Comparison of ENCODE assay signal across 15 cellular contexts in the genomic region with DNA sequence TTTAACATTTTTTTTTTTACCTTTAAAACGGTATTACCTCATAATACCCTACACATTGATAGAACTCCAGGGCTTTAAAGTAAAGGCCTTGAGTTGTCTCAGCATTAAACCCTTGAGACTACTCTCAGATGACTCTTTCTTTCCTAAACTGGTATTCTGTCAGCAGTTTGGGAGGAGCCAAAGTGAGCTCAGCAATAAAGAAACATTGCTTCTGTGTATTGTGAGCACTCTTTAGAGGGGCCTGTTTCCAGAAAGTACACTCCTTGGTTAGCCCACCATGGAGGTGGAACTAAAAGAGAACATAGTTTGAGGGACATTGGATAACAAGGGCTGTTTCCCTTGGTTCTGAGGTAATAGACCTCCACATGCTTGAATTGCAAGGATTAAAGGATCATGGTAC. TPM values are rescaled to one million over a fixed set of nuclear protein-coding genes. Genes with fewer than 3 reads are reported as not detected.
DNase-seq lines count a peak whose midpoint lies in the region; ATAC-seq and TF ChIP-seq lines count a peak whose summit lies in the region.
"Had no signal": no experiment of that assay in that cellular context is flagged by ENCODE, and none has a peak within 500 bp of the region (broad histone marks: within the 10 kb centered on the region; RNA-seq: fewer than 3 reads in every experiment).

No MANE protein-coding gene starts in this region.

- H3K9me3 Mint-ChIP-seq in activated naive CD4-positive, alpha-beta T cell treated with anti-CD3 and anti-CD28 coated beads, Interleukin-2, amount 50 U/mL, for 24 hours = no peaks in the 10 kb centered on the region
- no peaks in the 10 kb centered on the region for H3K9me3 Mint-ChIP-seq in activated naive CD4-positive, alpha-beta T cell treated with anti-CD3 and anti-CD28 coated beads, Interleukin-2, amount 10 ng/mL, durations not matched to agents 7 days and 5 days
- H3K9me3 Mint-ChIP-seq: naive B cell had no signal

- H3K27me3 Mint-ChIP-seq in activated naive CD4-positive, alpha-beta T cell treated with anti-CD3 and anti-CD28 coated beads, Interleukin-2, amount 50 U/mL, for 24 hours = no peaks in the 10 kb centered on the region
- H3K27me3 Mint-ChIP-seq in activated naive CD4-positive, alpha-beta T cell treated with anti-CD3 and anti-CD28 coated beads, Interleukin-2, amount 10 ng/mL, durations not matched to agents 7 days and 5 days = no peaks in the 10 kb centered on the region
- H3K27me3 Mint-ChIP-seq: naive B cell had no signal

- H4K20me1 ChIP-seq in hepatocyte (ENCODE audit: insufficient read depth, poor library complexity, severe bottlenecking) = peaks cover 76% of the 10 kb centered on the region

- peaks cover 47% of the 10 kb centered on the region for H3K4me1 Mint-ChIP-seq in activated naive CD4-positive, alpha-beta T cell treated with anti-CD3 and anti-CD28 coated beads, Interleukin-2, amount 50 U/mL, for 24 hours
- H3K4me1 Mint-ChIP-seq in activated naive CD4-positive, alpha-beta T cell treated with anti-CD3 and anti-CD28 coated beads, Interleukin-2, amount 10 ng/mL, durations not matched to agents 7 days and 5 days = peaks cover 17% of the 10 kb centered on the region

- no peak for ATAC-seq in HG02981 (IDR thresholded peaks at IDR 0.05; ENCODE audit: unreplicated experiment)
- ATAC-seq in GM18511 (IDR thresholded peaks at IDR 0.05; ENCODE audit: unreplicated experiment) = no peak
- ATAC-seq: sciatic nerve had no signal

- H3K4me2 ChIP-seq in hepatocyte = no peak overlapping the region

- H3K9me3 ChIP-seq in adrenal gland (replicated peaks in 1 of 3) = no peaks in the 10 kb centered on the region
- no peaks in the 10 kb centered on the region for H3K9me3 ChIP-seq in hepatocyte (ENCODE audit: low read depth)
- no peaks in the 10 kb centered on the region for H3K9me3 ChIP-seq in subcutaneous abdominal adipose tissue (ENCODE audit: control insufficient read depth in 5 of 5, low read length in 5 of 5)

- H2AFZ ChIP-seq in hepatocyte = no peak overlapping the region

- WGBS in adrenal gland, 4 donors = 29 to 47% (median 31%) methylated on average over 1 of the region's 1 CpG
- WGBS in hepatocyte (ENCODE audit: low lambda C conversion rate, missing lambda C conversion rate) = 86% methylated on average over 1 of the region's 1 CpG

- peaks cover 51% of the 10 kb centered on the region for H3K79me2 ChIP-seq in hepatocyte

- H3K9me2 ChIP-seq in hepatocyte (replicated peaks; ENCODE audit: insufficient read depth) = no peaks in the 10 kb centered on the region

- intact Hi-C loops in adrenal gland (cut with DNase I) = no loop called here

- H3K36me3 ChIP-seq in adrenal gland (replicated peaks in 1 of 2) (peaks cover 0 to 98% of the 10 kb centered on the region in 2 donors), hepatocyte (replicated peaks; ENCODE audit: insufficient read depth, low read depth) (peaks cover 8% of the 10 kb centered on the region), subcutaneous abdominal adipose tissue (ENCODE audit: control insufficient read depth in 5 of 5, insufficient read depth in 5 of 5, low read length in 5 of 5) (peaks cover 44 to 92% (median 90%) of the 10 kb centered on the region in 5 donors)

- peak overlapping the region in 1 of 5 donors; percentile 22 for H3K9ac ChIP-seq in subcutaneous abdominal adipose tissue (ENCODE audit: low read length in 5 of 5)

- no peaks in the 10 kb centered on the region for H3K27me3 ChIP-seq in adrenal gland
- no peaks in the 10 kb centered on the region for H3K27me3 ChIP-seq in hepatocyte
- H3K27me3 ChIP-seq in subcutaneous abdominal adipose tissue (ENCODE audit: control insufficient read depth in 5 of 5, insufficient read depth in 4 of 5, low read length in 5 of 5) = no peaks in the 10 kb centered on the region

- peaks cover 9% of the 10 kb centered on the region for H3K36me3 Mint-ChIP-seq in activated naive CD4-positive, alpha-beta T cell treated with anti-CD3 and anti-CD28 coated beads, Interleukin-2, amount 50 U/mL, for 24 hours
- peaks cover 70% of the 10 kb centered on the region for H3K36me3 Mint-ChIP-seq in activated naive CD4-positive, alpha-beta T cell treated with anti-CD3 and anti-CD28 coated beads, Interleukin-2, amount 10 ng/mL, durations not matched to agents 7 days and 5 days

- no peak for TF ChIP-seq POLR2A in adrenal gland (IDR thresholded peaks at IDR 0.05)

- peak overlapping the region; percentile 65 for H3K27ac Mint-ChIP-seq in activated naive CD4-positive, alpha-beta T cell treated with anti-CD3 and anti-CD28 coated beads, Interleukin-2, amount 50 U/mL, for 24 hours
- no peak overlapping the region for H3K27ac Mint-ChIP-seq in activated naive CD4-positive, alpha-beta T cell treated with anti-CD3 and anti-CD28 coated beads, Interleukin-2, amount 10 ng/mL, durations not matched to agents 7 days and 5 days

- CTCF ChIA-PET in activated naive CD4-positive, alpha-beta T cell treated with anti-CD3 and anti-CD28 coated beads, Interleukin-2, amount 10 ng/mL, durations not matched to agents 7 days and 5 days (lab: Charles Lee) = interaction anchor here (1.2 to 3.8 kb wide), 3 partner anchors 31 to 151 kb away, joined by 3 to 16 read pairs (median 11); no protein-coding TSS in a partner anchor

- H3K27ac ChIP-seq in adrenal gland (peak overlapping the region in 3 of 5 donors; percentile 3 to 58 (median 41)), hepatocyte (peak overlapping the region; percentile 59), subcutaneous abdominal adipose tissue (ENCODE audit: low read depth, low read length) (peak overlapping the region; percentile 47)

- H3K4me1 ChIP-seq in adrenal gland (replicated peaks in 1 of 2) (peaks cover under 1 to 63% of the 10 kb centered on the region in 2 donors), hepatocyte (ENCODE audit: insufficient read depth) (peaks cover 6% of the 10 kb centered on the region), subcutaneous abdominal adipose tissue (ENCODE audit: control insufficient read depth in 5 of 5, insufficient read depth in 5 of 5, low read length in 5 of 5) (peaks cover 0 to 1% (median 0%) of the 10 kb centered on the region in 5 donors)

- DNase-seq in activated naive CD4-positive, alpha-beta T cell treated with anti-CD3 and anti-CD28 coated beads, Interleukin-2, amount 10 ng/mL, durations not matched to agents 7 days and 5 days = no peak
- DNase-seq in adrenal gland = no peak
- no peak for DNase-seq in hepatocyte (ENCODE audit: low spot score)
- DNase-seq in GM19238 (ENCODE audit: insufficient read length, low spot score) = no peak
- DNase-seq: effector CD8-positive, alpha-beta T cell; HCEC 1CT; head of caudate nucleus; naive B cell; NCI-H1694 treated with DMSO at 0.1 percent for 48 hours; NCI-H510A had no signal

- no peak overlapping the region for H3K4me3 Mint-ChIP-seq in activated naive CD4-positive, alpha-beta T cell treated with anti-CD3 and anti-CD28 coated beads, Interleukin-2, amount 50 U/mL, for 24 hours
- H3K4me3 Mint-ChIP-seq in activated naive CD4-positive, alpha-beta T cell treated with anti-CD3 and anti-CD28 coated beads, Interleukin-2, amount 10 ng/mL, durations not matched to agents 7 days and 5 days = no peak overlapping the region
- H3K4me3 Mint-ChIP-seq: naive B cell had no signal

- H3K4me3 ChIP-seq in adrenal gland (no peak overlapping the region), hepatocyte (no peak overlapping the region), subcutaneous abdominal adipose tissue (ENCODE audit: low read depth in 1 of 5, low read length in 5 of 5) (no peak overlapping the region)

- no peak for TF ChIP-seq CTCF in adrenal gland (IDR thresholded peaks at IDR 0.05)
- no peak for TF ChIP-seq CTCF in hepatocyte (IDR thresholded peaks at IDR 0.05; ENCODE audit: poor library complexity)

RNA-seq across cellular contexts. Expression of a gene that starts 20.4 kb away (rescaled TPM):
- total RNA-seq in adrenal gland = 10 to 100 TPM in 6 of 8 donors, 1 to 10 TPM in 2; 7.5 to 25.4 (median 16.7) TPM
- polyA plus RNA-seq in adrenal gland = 10 to 100 TPM in 2 of 3 donors, 1 to 10 TPM in 1; 6.9 to 85.1 (median 69.8) TPM
- total RNA-seq in hepatocyte = 10.8 and 16.0 TPM in 2 replicates
- polyA plus RNA-seq in hepatocyte = 10.0 and 14.0 TPM in 2 replicates

RNA-seq across cellular contexts. Expression of a gene that starts 22.2 kb away (rescaled TPM):
- total RNA-seq in adrenal gland (10 to 100 TPM; 22.6 to 41.7 (median 30.6) TPM), hepatocyte (39.1 and 54.6 TPM in 2 replicates)
- polyA plus RNA-seq in adrenal gland (10 to 100 TPM; 14.9 to 72.9 (median 51.7) TPM), hepatocyte (81.1 and 88.6 TPM in 2 replicates)

RNA-seq across cellular contexts. Expression of a gene that starts 27.0 kb away (rescaled TPM):
- total RNA-seq in adrenal gland = 1,000 to 10,000 TPM in 2 of 8 donors, 100 to 1,000 TPM in 6; 300 to 1,158 (median 628) TPM
- polyA plus RNA-seq in adrenal gland = 100 to 1,000 TPM; 521 to 757 (median 545) TPM
- total RNA-seq in hepatocyte = 343 and 389 TPM in 2 replicates
- 132 and 133 TPM in 2 replicates for polyA plus RNA-seq in hepatocyte

RNA-seq across cellular contexts. Expression of a gene that starts 28.4 kb away (rescaled TPM):
- not detected for total RNA-seq in adrenal gland
- polyA plus RNA-seq in adrenal gland = under 1 TPM in 1 of 3 donors, not detected in 2; 0.27 TPM
- not detected in 2 replicates for total RNA-seq in hepatocyte
- 0.77 TPM in 1 of 2 replicates, not detected in the other for polyA plus RNA-seq in hepatocyte
- total RNA-seq: sciatic nerve had no signal

RNA-seq across cellular contexts. Expression of a gene that starts 37.3 kb away (rescaled TPM):
- total RNA-seq in adrenal gland (100 to 1,000 TPM in 6 of 8 donors, 10 to 100 TPM in 2; 68.2 to 233 (median 154) TPM), hepatocyte (135 and 150 TPM in 2 replicates)
- polyA plus RNA-seq in adrenal gland (100 to 1,000 TPM; 127 to 407 (median 130) TPM), hepatocyte (457 and 458 TPM in 2 replicates)
